In genomic region chr9:93167185-93167584, GRCh38 we compare ENCODE assay signal across 32 cellular contexts. TPM values are rescaled to one million over a fixed set of nuclear protein-coding genes. Genes with fewer than 3 reads are reported as not detected.
"Had no signal": no experiment of that assay in that cellular context is flagged by ENCODE, and none has a peak within 500 bp of the region (broad histone marks: within the 10 kb centered on the region; RNA-seq: fewer than 3 reads in every experiment).

No MANE protein-coding gene starts in this region.

- H3K36me3 ChIP-seq: adrenal gland, esophagus muscularis mucosa, gastrocnemius medialis had no signal

- H3K27me3 Mint-ChIP-seq: activated CD4-positive, alpha-beta T cell treated with anti-CD3 and anti-CD28 coated beads for 36 hours; activated CD4-positive, alpha-beta T cell treated with anti-CD3 and anti-CD28 coated beads, Interleukin-2, amount 10 ng/mL, durations not matched to agents 7 days and 5 days; activated naive CD8-positive, alpha-beta T cell treated with anti-CD3 and anti-CD28 coated beads, Interleukin-2, amount 50 U/mL, for 24 hours; activated T-cell treated with anti-CD3 and anti-CD28 coated beads, Interleukin-2, amount 50 U/mL, for 24 hours; effector memory CD8-positive, alpha-beta T cell had no signal

- H3K27me3 ChIP-seq: adrenal gland, body of pancreas, esophagus muscularis mucosa, gastrocnemius medialis had no signal

- H3K4me1 Mint-ChIP-seq: activated CD4-positive, alpha-beta memory T cell treated with anti-CD3 and anti-CD28 coated beads, Interleukin-2, amount 10 ng/mL, durations not matched to agents 7 days and 5 days; activated CD4-positive, alpha-beta T cell treated with anti-CD3 and anti-CD28 coated beads for 36 hours; activated naive CD4-positive, alpha-beta T cell treated with anti-CD3 and anti-CD28 coated beads, Interleukin-2, amount 10 ng/mL, durations not matched to agents 7 days and 5 days; activated naive CD8-positive, alpha-beta T cell treated with anti-CD3 and anti-CD28 coated beads, Interleukin-2, amount 50 U/mL, for 24 hours had no signal

- H3K4me1 ChIP-seq: adrenal gland, foreskin keratinocyte had no signal

- H3K27ac Mint-ChIP-seq: activated CD4-positive, alpha-beta memory T cell treated with anti-CD3 and anti-CD28 coated beads, Interleukin-2, amount 10 ng/mL, durations not matched to agents 7 days and 5 days; activated CD4-positive, alpha-beta T cell treated with anti-CD3 and anti-CD28 coated beads for 36 hours; activated CD4-positive, alpha-beta T cell treated with anti-CD3 and anti-CD28 coated beads, Interleukin-2, amount 10 ng/mL, durations not matched to agents 7 days and 5 days; activated naive CD4-positive, alpha-beta T cell treated with anti-CD3 and anti-CD28 coated beads, Interleukin-2, amount 10 ng/mL, durations not matched to agents 7 days and 5 days; activated naive CD4-positive, alpha-beta T cell treated with anti-CD3 and anti-CD28 coated beads, Interleukin-2, amount 50 U/mL, for 72 hours; activated naive CD8-positive, alpha-beta T cell treated with anti-CD3 and anti-CD28 coated beads, Interleukin-2, amount 50 U/mL, for 24 hours; activated T-cell treated with anti-CD3 and anti-CD28 coated beads, Interleukin-2, amount 50 U/mL, for 24 hours; activated T-cell treated with anti-CD3 and anti-CD28 coated beads, Interleukin-2, amount 50 U/mL, for 72 hours; effector memory CD8-positive, alpha-beta T cell; T-helper 17 cell; T-helper 2 cell treated with Interferon-gamma antibody and Interleukin-4, amounts not matched to agents 5 μg/mL and 100 μg/mL, for 36 hours had no signal

- ATAC-seq: activated CD4-positive, alpha-beta T cell treated with anti-CD3 and anti-CD28 coated beads for 36 hours; activated naive CD4-positive, alpha-beta T cell treated with anti-CD3 and anti-CD28 coated beads, Interleukin-2, amount 50 U/mL, for 72 hours; activated naive CD8-positive, alpha-beta T cell treated with anti-CD3 and anti-CD28 coated beads, Interleukin-2, amount 50 U/mL, for 24 hours; activated T-cell treated with anti-CD3 and anti-CD28 coated beads, Interleukin-2, amount 50 U/mL, for 72 hours; effector memory CD8-positive, alpha-beta T cell; foreskin keratinocyte; T-helper 17 cell had no signal

- H3K4me3 Mint-ChIP-seq: activated CD4-positive, alpha-beta memory T cell treated with anti-CD3 and anti-CD28 coated beads, Interleukin-2, amount 10 ng/mL, durations not matched to agents 7 days and 5 days; activated CD4-positive, alpha-beta T cell treated with anti-CD3 and anti-CD28 coated beads for 36 hours; activated CD4-positive, alpha-beta T cell treated with anti-CD3 and anti-CD28 coated beads, Interleukin-2, amount 10 ng/mL, durations not matched to agents 7 days and 5 days; activated naive CD4-positive, alpha-beta T cell treated with anti-CD3 and anti-CD28 coated beads, Interleukin-2, amount 10 ng/mL, durations not matched to agents 7 days and 5 days; activated naive CD8-positive, alpha-beta T cell treated with anti-CD3 and anti-CD28 coated beads, Interleukin-2, amount 50 U/mL, for 24 hours; activated T-cell treated with anti-CD3 and anti-CD28 coated beads, Interleukin-2, amount 50 U/mL, for 24 hours; activated T-cell treated with anti-CD3 and anti-CD28 coated beads, Interleukin-2, amount 50 U/mL, for 72 hours; effector memory CD8-positive, alpha-beta T cell; T-helper 17 cell; T-helper 2 cell treated with Interferon-gamma antibody and Interleukin-4, amounts not matched to agents 5 μg/mL and 100 μg/mL, for 36 hours had no signal

- FAIRE-seq: colon had no signal

- H3K9me3 Mint-ChIP-seq: activated CD4-positive, alpha-beta memory T cell treated with anti-CD3 and anti-CD28 coated beads, Interleukin-2, amount 10 ng/mL, durations not matched to agents 7 days and 5 days; activated CD4-positive, alpha-beta T cell treated with anti-CD3 and anti-CD28 coated beads, Interleukin-2, amount 10 ng/mL, durations not matched to agents 7 days and 5 days; activated naive CD4-positive, alpha-beta T cell treated with anti-CD3 and anti-CD28 coated beads, Interleukin-2, amount 10 ng/mL, durations not matched to agents 7 days and 5 days; activated naive CD4-positive, alpha-beta T cell treated with anti-CD3 and anti-CD28 coated beads, Interleukin-2, amount 50 U/mL, for 72 hours; activated naive CD8-positive, alpha-beta T cell treated with anti-CD3 and anti-CD28 coated beads, Interleukin-2, amount 50 U/mL, for 24 hours; activated T-cell treated with anti-CD3 and anti-CD28 coated beads, Interleukin-2, amount 50 U/mL, for 24 hours; activated T-cell treated with anti-CD3 and anti-CD28 coated beads, Interleukin-2, amount 50 U/mL, for 72 hours; effector memory CD8-positive, alpha-beta T cell; T-helper 2 cell treated with Interferon-gamma antibody and Interleukin-4, amounts not matched to agents 5 μg/mL and 100 μg/mL, for 36 hours had no signal

- DNase-seq: activated CD4-positive, alpha-beta memory T cell treated with anti-CD3 and anti-CD28 coated beads, Interleukin-2, amount 10 ng/mL, durations not matched to agents 7 days and 5 days; activated CD4-positive, alpha-beta T cell treated with anti-CD3 and anti-CD28 coated beads for 36 hours; activated CD4-positive, alpha-beta T cell treated with anti-CD3 and anti-CD28 coated beads, Interleukin-2, amount 10 ng/mL, durations not matched to agents 7 days and 5 days; activated CD4-positive, alpha-beta T cell treated with anti-CD3 and anti-CD28 coated beads, Interleukin-2, amount 50 U/mL, for 4 hours; activated CD4-positive, CD25-positive, alpha-beta regulatory T cell; activated CD4-positive, CD25-positive, alpha-beta regulatory T cell treated with anti-CD3 and anti-CD28 coated beads, Interleukin-2, amount 50 U/mL, for 72 hours; activated CD8-positive, alpha-beta memory T cell treated with anti-CD3 and anti-CD28 coated beads, Interleukin-2, amount 50 U/mL, for 48 hours; activated gamma-delta T cell; activated naive CD4-positive, alpha-beta T cell; activated naive CD4-positive, alpha-beta T cell treated with anti-CD3 and anti-CD28 coated beads, Interleukin-2, amount 10 ng/mL, durations not matched to agents 7 days and 5 days; activated naive CD8-positive, alpha-beta T cell treated with anti-CD3 and anti-CD28 coated beads, Interleukin-2, amount 50 U/mL, for 24 hours; activated T-cell treated with anti-CD3 and anti-CD28 coated beads for 4 hours; activated T-cell treated with anti-CD3 and anti-CD28 coated beads, Interleukin-2, amount 50 U/mL, for 24 hours; activated T-cell treated with anti-CD3 and anti-CD28 coated beads, Interleukin-2, amount 50 U/mL, for 72 hours; adrenal gland; amygdala; aorta; body of pancreas; caudate nucleus; cortex of kidney; dermis blood vessel endothelial cell; effector CD4-positive, alpha-beta T cell; effector memory CD8-positive, alpha-beta T cell; foreskin keratinocyte; gastrocnemius medialis; T-helper 1 cell; T-helper 17 cell; T1000 had no signal

- H3K9me3 ChIP-seq: adrenal gland, body of pancreas, esophagus muscularis mucosa, gastrocnemius medialis had no signal

- H3K36me3 Mint-ChIP-seq: activated naive CD4-positive, alpha-beta T cell treated with anti-CD3 and anti-CD28 coated beads, Interleukin-2, amount 10 ng/mL, durations not matched to agents 7 days and 5 days; activated naive CD4-positive, alpha-beta T cell treated with anti-CD3 and anti-CD28 coated beads, Interleukin-2, amount 50 U/mL, for 72 hours had no signal

- H3K27ac ChIP-seq: adrenal gland, body of pancreas, esophagus muscularis mucosa, foreskin keratinocyte had no signal

- H3K4me3 ChIP-seq: adrenal gland, body of pancreas, esophagus muscularis mucosa, gastrocnemius medialis had no signal

RNA-seq across cellular contexts. Expression of gene WNK2, which starts 16.8 kb away (rescaled TPM):
- total RNA-seq: activated CD4-positive, alpha-beta T cell treated with anti-CD3 and anti-CD28 coated beads, Interleukin-2, amount 10 ng/mL, durations not matched to agents 7 days and 5 days; dermis blood vessel endothelial cell; T-helper 17 cell had no signal
